In the genomic region with DNA sequence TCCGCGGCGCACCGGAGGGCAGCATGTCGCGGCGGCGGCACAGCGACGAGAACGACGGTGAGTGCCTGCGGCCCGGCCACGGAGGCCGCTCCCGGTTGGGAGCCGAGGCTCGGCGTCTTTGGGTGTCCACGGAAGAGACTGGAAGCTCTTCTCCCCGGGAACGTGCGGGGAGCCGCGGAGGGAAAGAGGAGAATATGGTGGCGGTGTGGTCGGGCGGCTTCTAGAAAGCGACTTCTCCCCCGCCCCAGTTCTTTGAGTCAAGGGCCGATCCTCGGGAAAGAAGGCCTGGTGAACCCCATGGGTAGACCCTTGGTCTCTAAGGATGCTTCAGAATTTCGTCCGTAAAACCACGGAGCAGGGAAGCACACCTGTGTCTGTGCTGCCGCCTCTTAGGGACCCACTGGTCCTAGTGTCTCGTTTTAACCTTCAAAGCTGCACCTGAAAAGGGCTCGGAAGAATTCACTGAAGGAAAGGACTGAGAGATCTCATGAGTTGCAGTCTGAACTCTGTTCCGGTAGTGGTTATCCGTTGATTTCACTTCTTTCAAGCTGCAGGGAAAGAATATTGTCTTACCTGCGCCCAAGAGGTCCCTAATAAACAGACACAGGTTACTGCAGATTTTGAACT, we compare ENCODE assay signal across 1 cellular context.
TF ChIP-seq lines count a peak whose summit lies in the region.

No MANE protein-coding gene starts in this region.

TF ChIP-seq in K562, 482 proteins besides CTCF, POLR2A, EP300 and RAD21 (continued from another document and continues in another):
- TF ChIP-seq, protein P1, sequence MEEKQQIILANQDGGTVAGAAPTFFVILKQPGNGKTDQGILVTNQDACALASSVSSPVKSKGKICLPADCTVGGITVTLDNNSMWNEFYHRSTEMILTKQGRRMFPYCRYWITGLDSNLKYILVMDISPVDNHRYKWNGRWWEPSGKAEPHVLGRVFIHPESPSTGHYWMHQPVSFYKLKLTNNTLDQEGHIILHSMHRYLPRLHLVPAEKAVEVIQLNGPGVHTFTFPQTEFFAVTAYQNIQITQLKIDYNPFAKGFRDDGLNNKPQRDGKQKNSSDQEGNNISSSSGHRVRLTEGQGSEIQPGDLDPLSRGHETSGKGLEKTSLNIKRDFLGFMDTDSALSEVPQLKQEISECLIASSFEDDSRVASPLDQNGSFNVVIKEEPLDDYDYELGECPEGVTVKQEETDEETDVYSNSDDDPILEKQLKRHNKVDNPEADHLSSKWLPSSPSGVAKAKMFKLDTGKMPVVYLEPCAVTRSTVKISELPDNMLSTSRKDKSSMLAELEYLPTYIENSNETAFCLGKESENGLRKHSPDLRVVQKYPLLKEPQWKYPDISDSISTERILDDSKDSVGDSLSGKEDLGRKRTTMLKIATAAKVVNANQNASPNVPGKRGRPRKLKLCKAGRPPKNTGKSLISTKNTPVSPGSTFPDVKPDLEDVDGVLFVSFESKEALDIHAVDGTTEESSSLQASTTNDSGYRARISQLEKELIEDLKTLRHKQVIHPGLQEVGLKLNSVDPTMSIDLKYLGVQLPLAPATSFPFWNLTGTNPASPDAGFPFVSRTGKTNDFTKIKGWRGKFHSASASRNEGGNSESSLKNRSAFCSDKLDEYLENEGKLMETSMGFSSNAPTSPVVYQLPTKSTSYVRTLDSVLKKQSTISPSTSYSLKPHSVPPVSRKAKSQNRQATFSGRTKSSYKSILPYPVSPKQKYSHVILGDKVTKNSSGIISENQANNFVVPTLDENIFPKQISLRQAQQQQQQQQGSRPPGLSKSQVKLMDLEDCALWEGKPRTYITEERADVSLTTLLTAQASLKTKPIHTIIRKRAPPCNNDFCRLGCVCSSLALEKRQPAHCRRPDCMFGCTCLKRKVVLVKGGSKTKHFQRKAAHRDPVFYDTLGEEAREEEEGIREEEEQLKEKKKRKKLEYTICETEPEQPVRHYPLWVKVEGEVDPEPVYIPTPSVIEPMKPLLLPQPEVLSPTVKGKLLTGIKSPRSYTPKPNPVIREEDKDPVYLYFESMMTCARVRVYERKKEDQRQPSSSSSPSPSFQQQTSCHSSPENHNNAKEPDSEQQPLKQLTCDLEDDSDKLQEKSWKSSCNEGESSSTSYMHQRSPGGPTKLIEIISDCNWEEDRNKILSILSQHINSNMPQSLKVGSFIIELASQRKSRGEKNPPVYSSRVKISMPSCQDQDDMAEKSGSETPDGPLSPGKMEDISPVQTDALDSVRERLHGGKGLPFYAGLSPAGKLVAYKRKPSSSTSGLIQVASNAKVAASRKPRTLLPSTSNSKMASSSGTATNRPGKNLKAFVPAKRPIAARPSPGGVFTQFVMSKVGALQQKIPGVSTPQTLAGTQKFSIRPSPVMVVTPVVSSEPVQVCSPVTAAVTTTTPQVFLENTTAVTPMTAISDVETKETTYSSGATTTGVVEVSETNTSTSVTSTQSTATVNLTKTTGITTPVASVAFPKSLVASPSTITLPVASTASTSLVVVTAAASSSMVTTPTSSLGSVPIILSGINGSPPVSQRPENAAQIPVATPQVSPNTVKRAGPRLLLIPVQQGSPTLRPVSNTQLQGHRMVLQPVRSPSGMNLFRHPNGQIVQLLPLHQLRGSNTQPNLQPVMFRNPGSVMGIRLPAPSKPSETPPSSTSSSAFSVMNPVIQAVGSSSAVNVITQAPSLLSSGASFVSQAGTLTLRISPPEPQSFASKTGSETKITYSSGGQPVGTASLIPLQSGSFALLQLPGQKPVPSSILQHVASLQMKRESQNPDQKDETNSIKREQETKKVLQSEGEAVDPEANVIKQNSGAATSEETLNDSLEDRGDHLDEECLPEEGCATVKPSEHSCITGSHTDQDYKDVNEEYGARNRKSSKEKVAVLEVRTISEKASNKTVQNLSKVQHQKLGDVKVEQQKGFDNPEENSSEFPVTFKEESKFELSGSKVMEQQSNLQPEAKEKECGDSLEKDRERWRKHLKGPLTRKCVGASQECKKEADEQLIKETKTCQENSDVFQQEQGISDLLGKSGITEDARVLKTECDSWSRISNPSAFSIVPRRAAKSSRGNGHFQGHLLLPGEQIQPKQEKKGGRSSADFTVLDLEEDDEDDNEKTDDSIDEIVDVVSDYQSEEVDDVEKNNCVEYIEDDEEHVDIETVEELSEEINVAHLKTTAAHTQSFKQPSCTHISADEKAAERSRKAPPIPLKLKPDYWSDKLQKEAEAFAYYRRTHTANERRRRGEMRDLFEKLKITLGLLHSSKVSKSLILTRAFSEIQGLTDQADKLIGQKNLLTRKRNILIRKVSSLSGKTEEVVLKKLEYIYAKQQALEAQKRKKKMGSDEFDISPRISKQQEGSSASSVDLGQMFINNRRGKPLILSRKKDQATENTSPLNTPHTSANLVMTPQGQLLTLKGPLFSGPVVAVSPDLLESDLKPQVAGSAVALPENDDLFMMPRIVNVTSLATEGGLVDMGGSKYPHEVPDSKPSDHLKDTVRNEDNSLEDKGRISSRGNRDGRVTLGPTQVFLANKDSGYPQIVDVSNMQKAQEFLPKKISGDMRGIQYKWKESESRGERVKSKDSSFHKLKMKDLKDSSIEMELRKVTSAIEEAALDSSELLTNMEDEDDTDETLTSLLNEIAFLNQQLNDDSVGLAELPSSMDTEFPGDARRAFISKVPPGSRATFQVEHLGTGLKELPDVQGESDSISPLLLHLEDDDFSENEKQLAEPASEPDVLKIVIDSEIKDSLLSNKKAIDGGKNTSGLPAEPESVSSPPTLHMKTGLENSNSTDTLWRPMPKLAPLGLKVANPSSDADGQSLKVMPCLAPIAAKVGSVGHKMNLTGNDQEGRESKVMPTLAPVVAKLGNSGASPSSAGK (IDR thresholded peaks at IDR 0.05) = no peak
- TF ChIP-seq BCOR (IDR thresholded peaks at IDR 0.05) (no peak), ETV6 (IDR thresholded peaks at IDR 0.05; ENCODE audit: borderline replicate concordance in 1 of 2, low read depth in 2 of 2, low read length in 1 of 2) (no peak), ETV6 (CRISPR knock-in tag; IDR thresholded peaks at IDR 0.05; ENCODE audit: borderline replicate concordance) (peak; percentile 29; the same call in 1 of the 2 replicates), BMI1 (IDR thresholded peaks at IDR 0.05; ENCODE audit: low read length) (no peak), CHAMP1 (IDR thresholded peaks at IDR 0.05) (no peak), KAT7 (CRISPR knock-in tag; IDR thresholded peaks at IDR 0.05; ENCODE audit: borderline replicate concordance) (peak; percentile 71; the same call in 1 of the 2 replicates), KDM5B (IDR thresholded peaks at IDR 0.05; ENCODE audit: insufficient replicate concordance, low read depth, low read length) (peak; percentile 88), ZC3H4 (CRISPR knock-in tag; IDR thresholded peaks at IDR 0.05; ENCODE audit: borderline replicate concordance) (no peak), XRCC5 (IDR thresholded peaks at IDR 0.05; ENCODE audit: low read depth, low read length) (no peak), RBM14 (IDR thresholded peaks at IDR 0.05; ENCODE audit: borderline replicate concordance, insufficient read depth, low read depth, low read length) (no peak), HDAC8 (tag; IDR thresholded peaks at IDR 0.05) (no peak), ZNF644 (tag; IDR thresholded peaks at IDR 0.05; ENCODE audit: low read depth) (no peak), GATAD2A (IDR thresholded peaks at IDR 0.05) (no peak), ZNF24 (IDR thresholded peaks at IDR 0.05) (no peak), ZNF444 (CRISPR knock-in tag; IDR thresholded peaks at IDR 0.05) (no peak), ILF3 (IDR thresholded peaks at IDR 0.05; ENCODE audit: borderline replicate concordance) (no peak), SMC3 (conservative IDR thresholded peaks at IDR 0.05; ENCODE audit: insufficient read depth, low read depth, low read length) (no peak), ZKSCAN3 (CRISPR knock-in tag; IDR thresholded peaks at IDR 0.05) (no peak), NR1H2 (CRISPR knock-in tag; IDR thresholded peaks at IDR 0.05) (0 out of 2 replicates have a peak, but pooled peaks have one; percentile 5), NCOR1 (IDR thresholded peaks at IDR 0.05) (no peak), ATF2 (CRISPR knock-in tag; IDR thresholded peaks at IDR 0.05) (no peak), HDAC3 (IDR thresholded peaks at IDR 0.05; ENCODE audit: borderline replicate concordance, partially characterized antibody) (no peak), ZC3H8 (IDR thresholded peaks at IDR 0.05) (no peak), THAP7 (CRISPR knock-in tag; IDR thresholded peaks at IDR 0.05) (no peak), MTF1 (CRISPR knock-in tag; IDR thresholded peaks at IDR 0.05; ENCODE audit: borderline replicate concordance) (no peak), HDAC2 (IDR thresholded peaks at IDR 0.05) (no peak), RBM34 (IDR thresholded peaks at IDR 0.05; ENCODE audit: borderline replicate concordance, insufficient read depth, low read length) (0 out of 2 replicates have a peak, but pooled peaks have one; percentile 1), ZNF232 (CRISPR knock-in tag; IDR thresholded peaks at IDR 0.05) (0 out of 2 replicates have a peak, but pooled peaks have one; percentile 56), GATAD2B (IDR thresholded peaks at IDR 0.05; ENCODE audit: borderline replicate concordance) (no peak)
- TF ChIP-seq, protein P2, sequence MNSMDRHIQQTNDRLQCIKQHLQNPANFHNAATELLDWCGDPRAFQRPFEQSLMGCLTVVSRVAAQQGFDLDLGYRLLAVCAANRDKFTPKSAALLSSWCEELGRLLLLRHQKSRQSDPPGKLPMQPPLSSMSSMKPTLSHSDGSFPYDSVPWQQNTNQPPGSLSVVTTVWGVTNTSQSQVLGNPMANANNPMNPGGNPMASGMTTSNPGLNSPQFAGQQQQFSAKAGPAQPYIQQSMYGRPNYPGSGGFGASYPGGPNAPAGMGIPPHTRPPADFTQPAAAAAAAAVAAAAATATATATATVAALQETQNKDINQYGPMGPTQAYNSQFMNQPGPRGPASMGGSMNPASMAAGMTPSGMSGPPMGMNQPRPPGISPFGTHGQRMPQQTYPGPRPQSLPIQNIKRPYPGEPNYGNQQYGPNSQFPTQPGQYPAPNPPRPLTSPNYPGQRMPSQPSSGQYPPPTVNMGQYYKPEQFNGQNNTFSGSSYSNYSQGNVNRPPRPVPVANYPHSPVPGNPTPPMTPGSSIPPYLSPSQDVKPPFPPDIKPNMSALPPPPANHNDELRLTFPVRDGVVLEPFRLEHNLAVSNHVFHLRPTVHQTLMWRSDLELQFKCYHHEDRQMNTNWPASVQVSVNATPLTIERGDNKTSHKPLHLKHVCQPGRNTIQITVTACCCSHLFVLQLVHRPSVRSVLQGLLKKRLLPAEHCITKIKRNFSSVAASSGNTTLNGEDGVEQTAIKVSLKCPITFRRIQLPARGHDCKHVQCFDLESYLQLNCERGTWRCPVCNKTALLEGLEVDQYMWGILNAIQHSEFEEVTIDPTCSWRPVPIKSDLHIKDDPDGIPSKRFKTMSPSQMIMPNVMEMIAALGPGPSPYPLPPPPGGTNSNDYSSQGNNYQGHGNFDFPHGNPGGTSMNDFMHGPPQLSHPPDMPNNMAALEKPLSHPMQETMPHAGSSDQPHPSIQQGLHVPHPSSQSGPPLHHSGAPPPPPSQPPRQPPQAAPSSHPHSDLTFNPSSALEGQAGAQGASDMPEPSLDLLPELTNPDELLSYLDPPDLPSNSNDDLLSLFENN (IDR thresholded peaks at IDR 0.05; ENCODE audit: low read depth in 2 of 2, low read length in 2 of 2) = 0 out of 4 replicates have a peak, but pooled peaks of 1 of the 2 experiments have one; percentile 18
- TF ChIP-seq, protein P3, sequence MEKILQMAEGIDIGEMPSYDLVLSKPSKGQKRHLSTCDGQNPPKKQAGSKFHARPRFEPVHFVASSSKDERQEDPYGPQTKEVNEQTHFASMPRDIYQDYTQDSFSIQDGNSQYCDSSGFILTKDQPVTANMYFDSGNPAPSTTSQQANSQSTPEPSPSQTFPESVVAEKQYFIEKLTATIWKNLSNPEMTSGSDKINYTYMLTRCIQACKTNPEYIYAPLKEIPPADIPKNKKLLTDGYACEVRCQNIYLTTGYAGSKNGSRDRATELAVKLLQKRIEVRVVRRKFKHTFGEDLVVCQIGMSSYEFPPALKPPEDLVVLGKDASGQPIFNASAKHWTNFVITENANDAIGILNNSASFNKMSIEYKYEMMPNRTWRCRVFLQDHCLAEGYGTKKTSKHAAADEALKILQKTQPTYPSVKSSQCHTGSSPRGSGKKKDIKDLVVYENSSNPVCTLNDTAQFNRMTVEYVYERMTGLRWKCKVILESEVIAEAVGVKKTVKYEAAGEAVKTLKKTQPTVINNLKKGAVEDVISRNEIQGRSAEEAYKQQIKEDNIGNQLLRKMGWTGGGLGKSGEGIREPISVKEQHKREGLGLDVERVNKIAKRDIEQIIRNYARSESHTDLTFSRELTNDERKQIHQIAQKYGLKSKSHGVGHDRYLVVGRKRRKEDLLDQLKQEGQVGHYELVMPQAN (IDR thresholded peaks at IDR 0.05; ENCODE audit: borderline replicate concordance) = no peak; the same call in 1 of the 2 replicates
- TF ChIP-seq, protein P4, sequence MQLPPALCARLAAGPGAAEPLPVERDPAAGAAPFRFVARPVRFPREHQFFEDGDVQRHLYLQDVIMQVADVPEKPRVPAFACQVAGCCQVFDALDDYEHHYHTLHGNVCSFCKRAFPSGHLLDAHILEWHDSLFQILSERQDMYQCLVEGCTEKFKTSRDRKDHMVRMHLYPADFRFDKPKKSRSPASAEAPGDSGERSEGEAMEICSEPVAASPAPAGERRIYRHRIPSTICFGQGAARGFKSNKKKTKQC (CRISPR knock-in tag; IDR thresholded peaks at IDR 0.05) = 0 out of 2 replicates have a peak, but pooled peaks have one; percentile 39
